In the genomic region with DNA sequence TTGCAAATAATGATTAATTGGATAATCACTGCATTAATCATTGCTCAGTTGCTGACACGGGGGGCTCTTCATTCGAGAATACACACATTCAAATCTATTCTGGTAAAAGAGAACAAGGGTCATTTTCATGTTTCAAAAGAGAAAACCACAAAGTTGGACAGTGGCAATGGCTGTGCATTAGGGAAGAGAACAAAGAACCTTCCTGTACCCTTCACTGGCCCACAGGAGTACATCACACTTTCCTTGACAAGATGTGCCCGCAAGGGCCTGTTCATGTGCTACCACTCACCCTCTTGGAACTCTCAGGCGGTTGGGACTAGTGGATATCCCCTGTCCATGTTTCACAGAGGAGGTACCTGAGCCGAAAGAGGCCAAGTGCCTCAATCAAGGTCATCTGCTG, we compare ENCODE assay signal across 6 cellular contexts.
"Had no signal": no experiment of that assay in that cellular context is flagged by ENCODE, and none has a peak within 500 bp of the region (broad histone marks: within the 10 kb centered on the region; RNA-seq: fewer than 3 reads in every experiment).

No MANE protein-coding gene starts in this region.

- H3K4me3 Mint-ChIP-seq: GM23338, H9, IgD-negative memory B cell had no signal

- H3K4me1 Mint-ChIP-seq: GM23338, H9, IgD-negative memory B cell had no signal

- ATAC-seq: GM23338, HepG2 had no signal

- H3K27ac Mint-ChIP-seq: GM23338, H9, IgD-negative memory B cell had no signal

- DNase-seq: H9, HCEC 1CT, KBM-7 had no signal

- H3K9me3 Mint-ChIP-seq: GM23338, H9, IgD-negative memory B cell had no signal

- H3K27me3 Mint-ChIP-seq: IgD-negative memory B cell had no signal
